In the genomic region with DNA sequence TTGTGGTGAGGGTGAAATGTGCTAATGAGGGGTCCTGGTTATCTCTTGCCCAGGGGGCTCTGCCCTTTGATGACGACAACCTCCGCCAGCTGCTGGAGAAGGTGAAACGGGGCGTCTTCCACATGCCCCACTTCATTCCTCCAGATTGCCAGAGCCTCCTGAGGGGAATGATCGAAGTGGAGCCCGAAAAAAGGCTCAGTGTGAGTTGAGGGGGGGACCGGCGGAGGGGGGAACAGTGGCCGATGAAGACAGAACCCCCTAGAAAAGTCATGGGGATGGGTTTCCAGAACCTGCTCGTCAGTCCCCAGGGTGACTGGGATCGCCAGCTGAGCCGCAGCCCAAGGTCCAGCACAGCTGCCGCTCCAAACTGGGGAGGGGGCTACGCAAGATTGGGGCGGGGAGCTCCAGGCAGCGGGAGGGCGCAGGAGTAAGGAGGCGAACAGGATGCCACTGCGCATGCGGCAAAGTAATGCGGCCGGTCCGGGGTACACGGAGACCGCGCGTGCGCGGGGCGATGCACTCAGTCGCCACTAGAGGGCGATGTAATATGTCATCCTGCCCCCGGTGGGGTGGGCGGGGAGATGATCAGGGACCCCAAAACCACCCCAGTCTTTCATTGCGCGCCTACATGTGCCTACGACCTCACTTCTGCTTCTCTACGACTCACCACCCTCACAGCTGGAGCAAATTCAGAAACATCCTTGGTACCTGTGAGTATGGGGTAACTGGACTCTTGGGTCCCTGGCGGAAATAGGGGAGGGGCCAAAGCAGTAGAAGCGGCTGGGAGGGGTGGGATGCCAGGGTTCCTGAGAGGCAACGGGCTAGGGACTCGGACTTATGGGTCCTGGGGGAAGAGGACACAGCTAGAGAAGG, we compare ENCODE assay signal across 8 cellular contexts. TPM values are rescaled to one million over a fixed set of nuclear protein-coding genes. Genes with fewer than 3 reads are reported as not detected.
A peak's percentile ranks its signal among the peaks of the same experiment; 100 is the strongest.
DNase-seq lines count a peak whose midpoint lies in the region; ATAC-seq and TF ChIP-seq lines count a peak whose summit lies in the region.

No MANE protein-coding gene starts in this region.

- intact Hi-C loops in head of caudate nucleus (cut with DNase I) = loop anchor here (5.0 kb wide), 2 partner anchors 36 to 81 kb away; a partner anchor contains a TSS
- intact Hi-C loops in posterior cingulate gyrus (cut with DNase I) = loop anchor here (5.0 kb wide), 2 partner anchors 36 to 81 kb away; a partner anchor contains a TSS
- intact Hi-C loops in transverse colon (cut with DNase I; ENCODE audit: low total_unique reads) = loop anchor here (5.0 kb wide), 1 partner anchor 81 kb away; a partner anchor contains a TSS

- DNase-seq in CD8-positive, alpha-beta memory T cell = peak; percentile 88 to 95 (median 94)
- no peak for DNase-seq in SK-N-MC (ENCODE audit: low read depth, low spot score)
- DNase-seq in activated naive CD4-positive, alpha-beta T cell treated with anti-CD3 and anti-CD28 coated beads, Interleukin-2, amount 50 U/mL, for 16 hours = peak; percentile 95
- peak; percentile 77 to 96 (median 90) for DNase-seq in head of caudate nucleus
- peak; percentile 74 to 98 (median 88) for DNase-seq in posterior cingulate gyrus
- DNase-seq in transverse colon = peak; percentile 93

- CTCF ChIA-PET in CD8-positive, alpha-beta memory T cell (lab: Charles Lee) = interaction anchor here (0.6 to 4.1 kb wide), 21 partner anchors 9 to 330 kb away, joined by 3 to 36 read pairs (median 4); a partner anchor contains a TSS

- WGBS in transverse colon (ENCODE audit: low coverage in 1 of 2), 2 donors = 9 to 11% methylated on average over 8 to 42 of the region's 42 CpGs

- in situ Hi-C loops in transverse colon (cut with MboI; ENCODE audit: low pct_ligation_motif_present in 1 of 4, low pct_unique_long_range_greater_than_20kb in 1 of 4, low sequenced_read_pairs in 3 of 4) = no loop called here

- peak overlapping the region; percentile 35 for H3K27ac ChIP-seq in CD8-positive, alpha-beta memory T cell (ENCODE audit: low read depth, low read length)
- H3K27ac ChIP-seq in SK-N-MC (no peak overlapping the region), transverse colon (peak overlapping the region in 1 of 4 donors; percentile 9)

- POLR2A ChIA-PET in CD8-positive, alpha-beta memory T cell (lab: Charles Lee) = interaction anchor here (0.6 to 2.0 kb wide), 6 partner anchors 38 to 333 kb away, joined by 3 to 6 read pairs (median 4); a partner anchor contains a TSS

- peak overlapping the region; percentile 32 for H3K9ac ChIP-seq in SK-N-MC (ENCODE audit: insufficient read length)

- TF ChIP-seq CTCF in LNCAP (IDR thresholded peaks at IDR 0.05) (peak; percentile 69), transverse colon (IDR thresholded peaks at IDR 0.05) (peak; percentile 95 to 99 (median 98))

- H3K4me3 Mint-ChIP-seq in CD8-positive, alpha-beta memory T cell = peak overlapping the region; percentile 50 to 92 (median 86)

- H3K27me3 ChIP-seq in CD8-positive, alpha-beta memory T cell (ENCODE audit: insufficient read depth, low read length, poor library complexity, severe bottlenecking) = no peaks in the 10 kb centered on the region
- no peaks in the 10 kb centered on the region for H3K27me3 ChIP-seq in transverse colon

- no peaks in the 10 kb centered on the region for H3K36me3 ChIP-seq in CD8-positive, alpha-beta memory T cell (ENCODE audit: insufficient read depth, low read length)
- H3K36me3 ChIP-seq in SK-N-MC (ENCODE audit: insufficient read depth, low read length) (peaks cover 18% of the 10 kb centered on the region; the same call in 1 of the 2 replicates), transverse colon (no peaks in the 10 kb centered on the region)

- H3K4me1 Mint-ChIP-seq in CD8-positive, alpha-beta memory T cell = peaks cover 13 to 19% (median 14%) of the 10 kb centered on the region in 3 donors

- H3K9me3 Mint-ChIP-seq in CD8-positive, alpha-beta memory T cell = no peaks in the 10 kb centered on the region

- peak overlapping the region; percentile 80 to 98 (median 92) for H3K27ac Mint-ChIP-seq in CD8-positive, alpha-beta memory T cell

- no peak for TF ChIP-seq EP300 in transverse colon (IDR thresholded peaks at IDR 0.05; ENCODE audit: low read depth)

- no peak for TF ChIP-seq POLR2A in transverse colon (IDR thresholded peaks at IDR 0.05)

- ATAC-seq in GM21515 (IDR thresholded peaks at IDR 0.05; ENCODE audit: unreplicated experiment) = peak; percentile 74

- no peaks in the 10 kb centered on the region for H3K36me3 Mint-ChIP-seq in CD8-positive, alpha-beta memory T cell

- H3K9me3 ChIP-seq in CD8-positive, alpha-beta memory T cell (ENCODE audit: low read length) = no peaks in the 10 kb centered on the region
- H3K9me3 ChIP-seq in SK-N-MC (ENCODE audit: low read depth, low read length) (no peaks in the 10 kb centered on the region), transverse colon (no peaks in the 10 kb centered on the region)

- H3K4me1 ChIP-seq in CD8-positive, alpha-beta memory T cell (ENCODE audit: insufficient read depth, low read length) = peaks cover 14% of the 10 kb centered on the region
- H3K4me1 ChIP-seq in transverse colon = peaks cover 4 to 10% (median 9%) of the 10 kb centered on the region in 4 donors

- peaks cover 0 to 2% of the 10 kb centered on the region in 2 donors for H3K27me3 Mint-ChIP-seq in CD8-positive, alpha-beta memory T cell

- H3K4me3 ChIP-seq in CD8-positive, alpha-beta memory T cell (ENCODE audit: low read length) = peak overlapping the region; percentile 60
- peak overlapping the region; percentile 72 for H3K4me3 ChIP-seq in SK-N-MC
- peak overlapping the region in 3 of 4 donors; percentile 8 to 41 (median 24) for H3K4me3 ChIP-seq in transverse colon

RNA-seq across cellular contexts. Expression of a gene that starts 17.9 kb away (rescaled TPM):
- 1 to 10 TPM; 4.1 to 5.7 TPM for total RNA-seq in CD8-positive, alpha-beta memory T cell
- polyA plus RNA-seq in CD8-positive, alpha-beta memory T cell = 0.82 TPM
- total RNA-seq in transverse colon = 10 to 100 TPM in 1 of 4 donors, 1 to 10 TPM in 3; 1.4 to 17.6 (median 4.7) TPM

RNA-seq across cellular contexts. Expression of a gene that starts 21.8 kb away (rescaled TPM):
- 10 to 100 TPM; 82.9 to 84.1 TPM for total RNA-seq in CD8-positive, alpha-beta memory T cell
- polyA plus RNA-seq in CD8-positive, alpha-beta memory T cell = 46.4 TPM
- total RNA-seq in transverse colon = 10 to 100 TPM in 3 of 4 donors, 1 to 10 TPM in 1; 4.5 to 98.7 (median 27.0) TPM

RNA-seq across cellular contexts. Expression of a gene that starts 23.4 kb away (rescaled TPM):
- under 1 TPM in 1 of 2 experiments, not detected in 1; 0.53 TPM for total RNA-seq in CD8-positive, alpha-beta memory T cell
- polyA plus RNA-seq in CD8-positive, alpha-beta memory T cell = not detected
- 100 to 1,000 TPM in 1 of 4 donors, 10 to 100 TPM in 3; 26.5 to 135 (median 57.4) TPM for total RNA-seq in transverse colon

RNA-seq across cellular contexts. Expression of a gene that starts 38.0 kb away (rescaled TPM):
- 10 to 100 TPM; 14.6 to 15.0 TPM for total RNA-seq in CD8-positive, alpha-beta memory T cell
- polyA plus RNA-seq in CD8-positive, alpha-beta memory T cell = 1.6 TPM
- total RNA-seq in transverse colon = 10 to 100 TPM; 27.8 to 80.8 (median 31.3) TPM

RNA-seq across cellular contexts. Expression of a gene that starts 42.9 kb away (rescaled TPM):
- 100 to 1,000 TPM; 216 to 225 TPM for total RNA-seq in CD8-positive, alpha-beta memory T cell
- polyA plus RNA-seq in CD8-positive, alpha-beta memory T cell = 143 TPM
- total RNA-seq in transverse colon = 10 to 100 TPM; 51.3 to 91.5 (median 60.7) TPM

Comparison
In these comparisons a context has a peak if more than half of its experiments do, and no peak if none do; other contexts are left out.
1. RNA of a gene that starts 23.4 kb away (total RNA-seq): 26.5 to 135 TPM in transverse colon; 0.53 TPM in CD8-positive, alpha-beta memory T cell; every median in the first group is over 10 times any median in the second.
2. Peak in every context shown above with its lines, with median percentiles within 50 percentile points of each other: H3K4me3 ChIP-seq.